Comparison of ENCODE assay signal across 20 cellular contexts in the genomic region with DNA sequence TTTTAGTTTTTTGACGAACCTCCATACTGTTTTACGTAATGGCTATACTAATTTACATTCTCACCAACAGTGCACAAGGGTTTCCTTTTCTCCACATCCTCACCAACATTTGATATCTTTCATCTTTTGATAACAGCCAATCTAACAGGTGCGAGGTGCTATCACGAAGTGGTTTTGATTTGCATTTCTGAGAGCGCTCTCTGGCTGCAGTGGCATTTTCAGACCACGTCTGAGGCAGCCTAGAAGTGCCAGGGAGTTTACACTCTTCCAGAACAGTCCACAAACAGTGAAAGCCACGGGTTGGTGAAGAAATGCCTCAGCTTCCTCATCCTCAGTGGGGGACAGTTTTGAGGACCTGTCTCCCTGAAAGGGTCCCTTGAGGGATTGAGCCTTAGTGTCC.
DNase-seq lines count a peak whose midpoint lies in the region; ATAC-seq and TF ChIP-seq lines count a peak whose summit lies in the region.
"Had no signal": no experiment of that assay in that cellular context is flagged by ENCODE, and none has a peak within 500 bp of the region (broad histone marks: within the 10 kb centered on the region; RNA-seq: fewer than 3 reads in every experiment).

No MANE protein-coding gene starts in this region.

- H3K4me3 Mint-ChIP-seq in activated CD4-positive, alpha-beta memory T cell treated with anti-CD3 and anti-CD28 coated beads for 36 hours = no peak overlapping the region
- no peak overlapping the region for H3K4me3 Mint-ChIP-seq in activated CD4-positive, alpha-beta memory T cell treated with anti-CD3 and anti-CD28 coated beads, Interleukin-2, amount 10 ng/mL, durations not matched to agents 7 days and 5 days
- no peak overlapping the region for H3K4me3 Mint-ChIP-seq in CD4-positive, alpha-beta T cell
- peak overlapping the region; percentile 32 for H3K4me3 Mint-ChIP-seq in activated naive CD8-positive, alpha-beta T cell
- no peak overlapping the region for H3K4me3 Mint-ChIP-seq in naive thymus-derived CD4-positive, alpha-beta T cell

- intact Hi-C loops in activated CD4-positive, alpha-beta memory T cell treated with anti-CD3 and anti-CD28 coated beads for 36 hours (cut with micrococcal nuclease) = no loop called here
- intact Hi-C loops in CD4-positive, alpha-beta T cell (cut with DNase I, micrococcal nuclease) = no loop called here
- intact Hi-C loops in naive thymus-derived CD4-positive, alpha-beta T cell (cut with micrococcal nuclease) = no loop called here
- intact Hi-C loops in body of pancreas (cut with DNase I) = no loop called here

- H3K27ac ChIP-seq in CD4-positive, alpha-beta T cell (ENCODE audit: low read depth, low read length) = no peak overlapping the region
- H3K27ac ChIP-seq in naive thymus-derived CD4-positive, alpha-beta T cell (ENCODE audit: low read depth, low read length) = no peak overlapping the region
- no peak overlapping the region for H3K27ac ChIP-seq in body of pancreas
- H3K27ac ChIP-seq: GM23248, HL-60 had no signal

- POLR2A ChIA-PET in activated CD4-positive, alpha-beta memory T cell treated with anti-CD3 and anti-CD28 coated beads for 36 hours (lab: Charles Lee) = no interaction called here
- POLR2A ChIA-PET in activated CD4-positive, alpha-beta memory T cell treated with anti-CD3 and anti-CD28 coated beads, Interleukin-2, amount 10 ng/mL, durations not matched to agents 7 days and 5 days (lab: Charles Lee) = no interaction called here
- POLR2A ChIA-PET in CD4-positive, alpha-beta T cell (lab: Charles Lee) = no interaction called here
- POLR2A ChIA-PET in naive thymus-derived CD4-positive, alpha-beta T cell (lab: Charles Lee) = no interaction called here

- H3K36me3 Mint-ChIP-seq in activated CD4-positive, alpha-beta memory T cell treated with anti-CD3 and anti-CD28 coated beads for 36 hours = no peaks in the 10 kb centered on the region
- H3K36me3 Mint-ChIP-seq in activated CD4-positive, alpha-beta memory T cell treated with anti-CD3 and anti-CD28 coated beads, Interleukin-2, amount 10 ng/mL, durations not matched to agents 7 days and 5 days (ENCODE audit: low read depth) = no peaks in the 10 kb centered on the region
- H3K36me3 Mint-ChIP-seq in CD4-positive, alpha-beta T cell (ENCODE audit: low read depth) = no peaks in the 10 kb centered on the region
- peaks cover 2% of the 10 kb centered on the region for H3K36me3 Mint-ChIP-seq in activated naive CD8-positive, alpha-beta T cell
- peaks cover 0 to 4% (median 0%) of the 10 kb centered on the region in 5 donors for H3K36me3 Mint-ChIP-seq in naive thymus-derived CD4-positive, alpha-beta T cell

- peaks cover 4% of the 10 kb centered on the region for H3K9me3 Mint-ChIP-seq in activated CD4-positive, alpha-beta memory T cell treated with anti-CD3 and anti-CD28 coated beads for 36 hours
- peaks cover 2% of the 10 kb centered on the region for H3K9me3 Mint-ChIP-seq in activated CD4-positive, alpha-beta memory T cell treated with anti-CD3 and anti-CD28 coated beads, Interleukin-2, amount 10 ng/mL, durations not matched to agents 7 days and 5 days
- peaks cover 3% of the 10 kb centered on the region for H3K9me3 Mint-ChIP-seq in CD4-positive, alpha-beta T cell
- H3K9me3 Mint-ChIP-seq in activated naive CD8-positive, alpha-beta T cell (ENCODE audit: low read depth) = peaks cover 3% of the 10 kb centered on the region
- peaks cover 0 to 15% (median 0%) of the 10 kb centered on the region in 11 donors for H3K9me3 Mint-ChIP-seq in naive thymus-derived CD4-positive, alpha-beta T cell

- TF ChIP-seq POLR2A in body of pancreas (IDR thresholded peaks at IDR 0.05) = no peak

- peak; percentile 17 for DNase-seq in activated CD4-positive, alpha-beta memory T cell treated with anti-CD3 and anti-CD28 coated beads for 36 hours
- DNase-seq in activated CD4-positive, alpha-beta memory T cell treated with anti-CD3 and anti-CD28 coated beads, Interleukin-2, amount 10 ng/mL, durations not matched to agents 7 days and 5 days = no peak
- no peak for DNase-seq in CD4-positive, alpha-beta T cell
- peak in 2 of 9 donors; percentile 12 to 18 for DNase-seq in naive thymus-derived CD4-positive, alpha-beta T cell
- DNase-seq in NCI-H187 treated with DMSO at 0.1 percent for 48 hours (lab: John Stamatoyannopoulos, UW) (no peak), body of pancreas (no peak), LoVo (ENCODE audit: low spot score) (no peak)
- DNase-seq: AML-193, C1 segment of cervical spinal cord, GM23248, KG1, MV-4-11, NCI-H1105 treated with DMSO at 0.1 percent for 48 hours, NCI-H2227 treated with DMSO at 0.1 percent for 48 hours, NCI-H510A had no signal

- no peaks in the 10 kb centered on the region for H3K9me3 ChIP-seq in CD4-positive, alpha-beta T cell (ENCODE audit: control insufficient read depth, low read length)
- no peaks in the 10 kb centered on the region for H3K9me3 ChIP-seq in naive thymus-derived CD4-positive, alpha-beta T cell (ENCODE audit: control insufficient read depth in 2 of 3, low read length in 3 of 3)
- no peaks in the 10 kb centered on the region for H3K9me3 ChIP-seq in body of pancreas
- H3K9me3 ChIP-seq: HAP-1 had no signal

- no peak overlapping the region for H3K27ac Mint-ChIP-seq in activated CD4-positive, alpha-beta memory T cell treated with anti-CD3 and anti-CD28 coated beads for 36 hours
- H3K27ac Mint-ChIP-seq in activated CD4-positive, alpha-beta memory T cell treated with anti-CD3 and anti-CD28 coated beads, Interleukin-2, amount 10 ng/mL, durations not matched to agents 7 days and 5 days = no peak overlapping the region
- H3K27ac Mint-ChIP-seq in CD4-positive, alpha-beta T cell = no peak overlapping the region
- H3K27ac Mint-ChIP-seq in activated naive CD8-positive, alpha-beta T cell = no peak overlapping the region
- H3K27ac Mint-ChIP-seq in naive thymus-derived CD4-positive, alpha-beta T cell = peak overlapping the region in 2 of 9 donors; percentile 13 to 49

- 48 to 69% methylated on average over 6 to 7 of the region's 7 CpGs for WGBS in body of pancreas, 2 donors

- CTCF ChIA-PET in activated CD4-positive, alpha-beta memory T cell treated with anti-CD3 and anti-CD28 coated beads for 36 hours (lab: Charles Lee) = no interaction called here
- CTCF ChIA-PET in activated CD4-positive, alpha-beta memory T cell treated with anti-CD3 and anti-CD28 coated beads, Interleukin-2, amount 10 ng/mL, durations not matched to agents 7 days and 5 days (lab: Charles Lee) = no interaction called here
- CTCF ChIA-PET in CD4-positive, alpha-beta T cell (lab: Charles Lee) = no interaction called here
- CTCF ChIA-PET in naive thymus-derived CD4-positive, alpha-beta T cell (lab: Charles Lee) = no interaction called here

- peaks cover 24% of the 10 kb centered on the region for H3K4me1 Mint-ChIP-seq in activated CD4-positive, alpha-beta memory T cell treated with anti-CD3 and anti-CD28 coated beads for 36 hours (ENCODE audit: low read depth)
- peaks cover 1% of the 10 kb centered on the region for H3K4me1 Mint-ChIP-seq in activated CD4-positive, alpha-beta memory T cell treated with anti-CD3 and anti-CD28 coated beads, Interleukin-2, amount 10 ng/mL, durations not matched to agents 7 days and 5 days
- peaks cover 17% of the 10 kb centered on the region for H3K4me1 Mint-ChIP-seq in CD4-positive, alpha-beta T cell (ENCODE audit: low read depth)
- peaks cover 21% of the 10 kb centered on the region for H3K4me1 Mint-ChIP-seq in activated naive CD8-positive, alpha-beta T cell (ENCODE audit: low read depth)
- H3K4me1 Mint-ChIP-seq in naive thymus-derived CD4-positive, alpha-beta T cell = peaks cover 10 to 26% (median 17%) of the 10 kb centered on the region in 7 donors

- TF ChIP-seq CTCF in CD4-positive, alpha-beta T cell (IDR thresholded peaks at IDR 0.05) = no peak
- TF ChIP-seq CTCF in body of pancreas (IDR thresholded peaks at IDR 0.05) = no peak

- no peaks in the 10 kb centered on the region for H3K27me3 Mint-ChIP-seq in activated CD4-positive, alpha-beta memory T cell treated with anti-CD3 and anti-CD28 coated beads for 36 hours
- peaks cover 1% of the 10 kb centered on the region for H3K27me3 Mint-ChIP-seq in activated CD4-positive, alpha-beta memory T cell treated with anti-CD3 and anti-CD28 coated beads, Interleukin-2, amount 10 ng/mL, durations not matched to agents 7 days and 5 days
- no peaks in the 10 kb centered on the region for H3K27me3 Mint-ChIP-seq in CD4-positive, alpha-beta T cell
- H3K27me3 Mint-ChIP-seq in activated naive CD8-positive, alpha-beta T cell = no peaks in the 10 kb centered on the region
- peaks cover 0 to 3% (median 0%) of the 10 kb centered on the region in 5 donors for H3K27me3 Mint-ChIP-seq in naive thymus-derived CD4-positive, alpha-beta T cell

- no peaks in the 10 kb centered on the region for H3K4me1 ChIP-seq in naive thymus-derived CD4-positive, alpha-beta T cell (ENCODE audit: control insufficient read depth in 2 of 2, insufficient read depth in 2 of 2, low read length in 2 of 2)
- no peaks in the 10 kb centered on the region for H3K4me1 ChIP-seq in body of pancreas
- H3K4me1 ChIP-seq: HAP-1 had no signal

- ATAC-seq in CD4-positive, alpha-beta T cell (ENCODE audit: poor library complexity) = peak; percentile 32
- peak; percentile 26 for ATAC-seq in naive thymus-derived CD4-positive, alpha-beta T cell
- no peak for ATAC-seq in body of pancreas
- ATAC-seq: HepG2, Panc1 had no signal

- H3K27me3 ChIP-seq in CD4-positive, alpha-beta T cell (ENCODE audit: control insufficient read depth, insufficient read depth, low read length) = no peaks in the 10 kb centered on the region
- no peaks in the 10 kb centered on the region for H3K27me3 ChIP-seq in naive thymus-derived CD4-positive, alpha-beta T cell (ENCODE audit: control insufficient read depth in 2 of 2, insufficient read depth in 2 of 2, low read length in 2 of 2)
- H3K27me3 ChIP-seq in body of pancreas = no peaks in the 10 kb centered on the region

- no peak overlapping the region for H3K4me3 ChIP-seq in naive thymus-derived CD4-positive, alpha-beta T cell (ENCODE audit: low read length)
- H3K4me3 ChIP-seq in body of pancreas = no peak overlapping the region
- H3K4me3 ChIP-seq: GM23248, HAP-1 had no signal

- H3K36me3 ChIP-seq in naive thymus-derived CD4-positive, alpha-beta T cell (ENCODE audit: control insufficient read depth in 2 of 3, insufficient read depth in 3 of 3, low read length in 3 of 3) = no peaks in the 10 kb centered on the region
- H3K36me3 ChIP-seq in body of pancreas (replicated peaks in 1 of 2; ENCODE audit: insufficient read depth in 1 of 2, low read depth in 2 of 2) = no peaks in the 10 kb centered on the region
- H3K36me3 ChIP-seq: HAP-1 had no signal
